23 cellular contexts compared by ENCODE assay signal in the genomic region with DNA sequence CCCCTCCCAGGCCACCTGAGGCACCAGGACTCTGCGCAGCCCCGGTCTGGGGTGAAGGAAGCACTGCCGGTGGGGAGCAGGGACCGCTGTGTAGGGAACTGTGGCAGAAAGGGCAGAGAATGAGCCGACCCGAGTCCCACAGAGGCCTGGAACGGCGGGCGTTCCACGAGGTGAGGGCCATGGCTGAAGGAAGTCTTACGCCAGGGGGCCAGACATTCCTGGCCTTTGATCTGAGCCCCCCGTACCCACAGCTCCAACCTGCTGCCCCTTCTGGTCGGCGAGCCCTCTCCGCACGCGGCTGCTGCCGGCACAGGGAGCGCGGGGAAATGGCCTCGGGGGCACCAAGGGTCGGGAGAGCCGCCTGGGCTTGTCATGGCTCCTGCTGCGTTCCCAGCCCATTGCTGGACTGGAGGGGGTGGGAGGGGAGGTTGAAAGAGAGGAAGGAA. TPM values are rescaled to one million over a fixed set of nuclear protein-coding genes. Genes with fewer than 3 reads are reported as not detected.
A peak's percentile ranks its signal among the peaks of the same experiment; 100 is the strongest.
DNase-seq lines count a peak whose midpoint lies in the region; ATAC-seq, FAIRE-seq and TF ChIP-seq lines count a peak whose summit lies in the region.
"Had no signal": no experiment of that assay in that cellular context is flagged by ENCODE, and none has a peak within 500 bp of the region (broad histone marks: within the 10 kb centered on the region; RNA-seq: fewer than 3 reads in every experiment).

No MANE protein-coding gene starts in this region.

- H4K20me1 ChIP-seq in mammary epithelial cell (ENCODE audit: insufficient read depth, low read length) (no peaks in the 10 kb centered on the region), keratinocyte (ENCODE audit: control insufficient read depth, extremely low read depth, insufficient read depth, low read length) (no peaks in the 10 kb centered on the region)

- H3K27ac ChIP-seq in mammary epithelial cell (ENCODE audit: insufficient read depth, low read depth, low read length) (no peak overlapping the region), breast epithelium (no peak overlapping the region), ascending aorta (no peak overlapping the region), keratinocyte (ENCODE audit: control insufficient read depth, insufficient read depth, low read length) (no peak overlapping the region), upper lobe of left lung (no peak overlapping the region)
- H3K27ac ChIP-seq: foreskin keratinocyte, vagina had no signal

- H3K9me3 ChIP-seq in mammary epithelial cell (replicated peaks; ENCODE audit: insufficient read depth, low read length) (no peaks in the 10 kb centered on the region), breast epithelium (no peaks in the 10 kb centered on the region), ascending aorta (no peaks in the 10 kb centered on the region), keratinocyte (ENCODE audit: control insufficient read depth, low read depth, low read length) (no peaks in the 10 kb centered on the region), upper lobe of left lung (no peaks in the 10 kb centered on the region)
- H3K9me3 ChIP-seq: vagina had no signal

- TF ChIP-seq CTCF in mammary epithelial cell (conservative IDR thresholded peaks at IDR 0.05 in 1 of 2, IDR thresholded peaks at IDR 0.05 in 1 of 2; ENCODE audit: extremely low read depth in 1 of 2, insufficient read depth in 1 of 2, low read depth in 1 of 2, low read length in 2 of 2) (no peak), breast epithelium (IDR thresholded peaks at IDR 0.05) (no peak), ascending aorta (IDR thresholded peaks at IDR 0.05) (no peak), keratinocyte (optimal IDR thresholded peaks at IDR 0.05 in 1 of 3, IDR thresholded peaks at IDR 0.05 in 1 of 3, conservative IDR thresholded peaks at IDR 0.05 in 1 of 3; ENCODE audit: extremely low read depth in 1 of 3, insufficient read depth in 2 of 3, low read length in 3 of 3) (no peak), upper lobe of left lung (IDR thresholded peaks at IDR 0.05) (no peak)

- H3K79me2 ChIP-seq in mammary epithelial cell (ENCODE audit: insufficient read depth, low read length) (no peaks in the 10 kb centered on the region), keratinocyte (ENCODE audit: control insufficient read depth, insufficient read depth, low read length) (no peaks in the 10 kb centered on the region)

- 76% methylated on average over 7 of the region's 24 CpGs for WGBS in mammary epithelial cell (ENCODE audit: low coverage, missing lambda C conversion rate)
- WGBS in upper lobe of left lung, 2 donors: 10 to 11% methylated on average over 20 to 23 of the region's 24 CpGs

- H3K4me1 ChIP-seq in mammary epithelial cell (ENCODE audit: insufficient read depth, low read length) (peaks cover 8% of the 10 kb centered on the region), breast epithelium (peaks cover 0 to 5% of the 10 kb centered on the region in 2 donors), ascending aorta (peaks cover 6 to 8% of the 10 kb centered on the region in 2 donors), keratinocyte (ENCODE audit: control insufficient read depth, extremely low read depth, insufficient read depth, low read length) (peaks cover 29% of the 10 kb centered on the region), upper lobe of left lung (peaks cover 21 to 29% (median 25%) of the 10 kb centered on the region in 4 donors)

- intact Hi-C loops in mammary epithelial cell (cut with micrococcal nuclease) (no loop called here), breast epithelium (cut with DNase I; ENCODE audit: low total_unique reads) (no loop called here), ascending aorta (cut with DNase I) (no loop called here)

- peak in 1 of 2 donors; percentile 14 for ATAC-seq in stimulated activated naive B cell treated with anti-CD40 and anti-IgM and Interleukin-4, amounts not matched to agents 10 μg/mL and 1 μg/mL and 100 μg/mL, for 72 hours (replicated peaks)
- ATAC-seq in HG03097 (IDR thresholded peaks at IDR 0.05; ENCODE audit: low FRiP score, unreplicated experiment) (no peak), upper lobe of left lung (ENCODE audit: low FRiP score in 2 of 2) (no peak)
- ATAC-seq: activated CD8-positive, alpha-beta T cell treated with anti-CD3 and anti-CD28 coated beads for 36 hours; foreskin keratinocyte had no signal

- no peak overlapping the region for H3K27ac Mint-ChIP-seq in stimulated activated naive B cell treated with anti-CD40 and anti-IgM and Interleukin-4, amounts not matched to agents 10 μg/mL and 1 μg/mL and 100 μg/mL, for 72 hours
- H3K27ac Mint-ChIP-seq: activated CD8-positive, alpha-beta T cell treated with anti-CD3 and anti-CD28 coated beads for 36 hours had no signal

- peak overlapping the region; percentile 32 to 83 for H3K4me3 Mint-ChIP-seq in stimulated activated naive B cell treated with anti-CD40 and anti-IgM and Interleukin-4, amounts not matched to agents 10 μg/mL and 1 μg/mL and 100 μg/mL, for 72 hours

- no peak overlapping the region for H3K9ac ChIP-seq in mammary epithelial cell (ENCODE audit: insufficient read depth, low read length)
- no peak overlapping the region for H3K9ac ChIP-seq in keratinocyte (ENCODE audit: control insufficient read depth, extremely low read depth, insufficient read depth, low read length)

- DNase-seq in mammary epithelial cell: no peak
- no peak for DNase-seq in breast epithelium (ENCODE audit: low spot score in 2 of 2)
- DNase-seq in ascending aorta (ENCODE audit: low spot score in 2 of 2): no peak
- no peak for DNase-seq in keratinocyte (ENCODE audit: low read depth, low spot score)
- DNase-seq in stimulated activated naive B cell treated with anti-CD40 and anti-IgM and Interleukin-4, amounts not matched to agents 10 μg/mL and 1 μg/mL and 100 μg/mL, for 72 hours: no peak
- no peak for DNase-seq in H4 (ENCODE audit: low spot score)
- no peak for DNase-seq in upper lobe of left lung
- DNase-seq: activated effector memory CD4-positive, alpha-beta T cell treated with anti-CD3 and anti-CD28 coated beads, Interleukin-2, amount 50 U/mL, for 16 hours; Calu3; foreskin keratinocyte; GF-D8; Karpas-422; kidney; NCI-H446 treated with DMSO at 0.1 percent for 48 hours; stimulated activated CD4-positive, alpha-beta T cell treated with anti-CD3 and anti-CD28 coated beads, Interleukin-4, amount 100 ng/mL, for 4 hours had no signal

- TF ChIP-seq POLR2A in breast epithelium (IDR thresholded peaks at IDR 0.05): no peak
- no peak for TF ChIP-seq POLR2A in upper lobe of left lung (IDR thresholded peaks at IDR 0.05)

- peak overlapping the region; percentile 25 for H3K4me2 ChIP-seq in mammary epithelial cell (ENCODE audit: insufficient read depth, low read depth, low read length)
- peak overlapping the region; percentile 70 for H3K4me2 ChIP-seq in keratinocyte (ENCODE audit: control insufficient read depth, extremely low read depth, insufficient read depth, low read depth, low read length)

- dilution Hi-C loops in mammary epithelial cell (cut with HindIII; ENCODE audit: low sequenced_read_pairs) (no loop called here), keratinocyte (cut with MboI; ENCODE audit: extremely low pct_ligation_motif_present, low sequenced_read_pairs) (no loop called here)

- H3K27me3 ChIP-seq in mammary epithelial cell (ENCODE audit: insufficient read depth, low read length) (no peaks in the 10 kb centered on the region), breast epithelium (peaks cover 0 to 65% of the 10 kb centered on the region in 2 donors), ascending aorta (peaks cover 37% of the 10 kb centered on the region), keratinocyte (ENCODE audit: control insufficient read depth, extremely low read depth, insufficient read depth, low read length) (peaks cover 48% of the 10 kb centered on the region), upper lobe of left lung (peaks cover 4 to 61% (median 39%) of the 10 kb centered on the region in 4 donors)

- H3K9me1 ChIP-seq in keratinocyte (ENCODE audit: control insufficient read depth, extremely low read depth, insufficient read depth, low read length): no peaks in the 10 kb centered on the region

- H3K4me3 ChIP-seq in mammary epithelial cell (replicated peaks in 1 of 3; ENCODE audit: insufficient read depth in 1 of 3, low read depth in 2 of 3, low read length in 3 of 3) (no peak overlapping the region), breast epithelium (no peak overlapping the region), ascending aorta (peak overlapping the region; percentile 37 to 59), keratinocyte (ENCODE audit: control insufficient read depth in 2 of 3, extremely low read depth in 1 of 3, insufficient read depth in 2 of 3, low read depth in 1 of 3, low read length in 3 of 3) (no peak overlapping the region), upper lobe of left lung (no peak overlapping the region)

- FAIRE-seq in keratinocyte (lab: Jason Lieb, UNC): no peak
- FAIRE-seq: endometrium, GM18507, kidney, TTC549 had no signal

- no TSS peak for BruUV-seq in mammary epithelial cell (replicated peaks; lab: Mats Ljungman, UMichigan)

- no peak for TF ChIP-seq EP300 in upper lobe of left lung (IDR thresholded peaks at IDR 0.05)

- H3K27me3 Mint-ChIP-seq in stimulated activated naive B cell treated with anti-CD40 and anti-IgM and Interleukin-4, amounts not matched to agents 10 μg/mL and 1 μg/mL and 100 μg/mL, for 72 hours: peaks cover 66 to 81% of the 10 kb centered on the region in 2 donors

- H3K36me3 Mint-ChIP-seq in stimulated activated naive B cell treated with anti-CD40 and anti-IgM and Interleukin-4, amounts not matched to agents 10 μg/mL and 1 μg/mL and 100 μg/mL, for 72 hours: no peaks in the 10 kb centered on the region

- in situ Hi-C loops in mammary epithelial cell (cut with MboI; ENCODE audit: low sequenced_read_pairs in 2 of 2): no loop called here

- peaks cover 35 to 58% of the 10 kb centered on the region in 2 donors for H3K4me1 Mint-ChIP-seq in stimulated activated naive B cell treated with anti-CD40 and anti-IgM and Interleukin-4, amounts not matched to agents 10 μg/mL and 1 μg/mL and 100 μg/mL, for 72 hours

- H2AFZ ChIP-seq in mammary epithelial cell (ENCODE audit: low read depth, low read length) (peak overlapping the region; percentile 43), keratinocyte (ENCODE audit: control insufficient read depth, low read length) (peak overlapping the region; percentile 56)

- no peaks in the 10 kb centered on the region for H3K9me3 Mint-ChIP-seq in stimulated activated naive B cell treated with anti-CD40 and anti-IgM and Interleukin-4, amounts not matched to agents 10 μg/mL and 1 μg/mL and 100 μg/mL, for 72 hours
- H3K9me3 Mint-ChIP-seq: activated CD8-positive, alpha-beta T cell treated with anti-CD3 and anti-CD28 coated beads for 36 hours had no signal

- H3K36me3 ChIP-seq in mammary epithelial cell (ENCODE audit: insufficient read depth, low read length) (no peaks in the 10 kb centered on the region), breast epithelium (no peaks in the 10 kb centered on the region), ascending aorta (no peaks in the 10 kb centered on the region), keratinocyte (ENCODE audit: control insufficient read depth in 2 of 2, extremely low read depth in 1 of 2, insufficient read depth in 2 of 2, low read length in 2 of 2) (no peaks in the 10 kb centered on the region), upper lobe of left lung (no peaks in the 10 kb centered on the region)
- H3K36me3 ChIP-seq: vagina had no signal

- CTCF ChIA-PET in mammary epithelial cell (lab: Charles Lee; ENCODE audit: low non-redundant PET): no interaction called here

RNA-seq across cellular contexts. Expression of a gene that starts 1.4 kb away (rescaled TPM):
- 1 to 10 TPM; 2.1 to 2.2 TPM for total RNA-seq in mammary epithelial cell
- polyA plus RNA-seq in mammary epithelial cell: 1.5 TPM
- 0.57 TPM for polyA minus RNA-seq in mammary epithelial cell
- total RNA-seq in breast epithelium: 1 to 10 TPM in 2 of 3 donors, under 1 TPM in 1; 0.48 to 2.9 (median 1.6) TPM
- total RNA-seq in ascending aorta: not detected
- 1.9 to 2.8 TPM (median 2.0 TPM) in 3 replicates for polyA plus RNA-seq in keratinocyte
- 1.3 TPM for polyA plus RNA-seq in keratinocyte (2011; ENCODE audit: low read depth)
- polyA plus RNA-seq in keratinocyte (2011; cell fraction: cytosol; rRNA removed): 1.1 and 1.2 TPM in 2 replicates
- polyA plus RNA-seq in keratinocyte (2011; cell fraction: nucleus; rRNA removed): 4.5 and 5.3 TPM in 2 replicates
- 1.2 and 2.1 TPM in 2 replicates for polyA plus RNA-seq in keratinocyte (2012; ENCODE audit: low replicate concordance)
- 1.1 to 2.4 TPM (median 1.8 TPM) in 3 replicates for polyA minus RNA-seq in keratinocyte
- polyA minus RNA-seq in keratinocyte (2011; cell fraction: cytosol; rRNA and poly(A)+ RNA removed): 1.2 TPM
- polyA minus RNA-seq in keratinocyte (2011; cell fraction: nucleus; rRNA and poly(A)+ RNA removed): 1.2 and 2.2 TPM in 2 replicates
- total RNA-seq in H4 (2014; rRNA removed; shearing (Covaris generic)): 3.1 and 3.4 TPM in 2 replicates
- 1 to 10 TPM; 1.1 to 4.6 (median 1.9) TPM for total RNA-seq in upper lobe of left lung

RNA-seq across cellular contexts. Expression of a gene that starts 31.5 kb away (rescaled TPM):
- total RNA-seq in mammary epithelial cell (not detected), breast epithelium (1 to 10 TPM in 2 of 3 donors, not detected in 1; 2.0 to 2.4 TPM), ascending aorta (5.6 TPM), upper lobe of left lung (1 to 10 TPM in 2 of 6 donors, under 1 TPM in 1, not detected in 3; 0.26 to 8.3 (median 1.8) TPM)
- polyA plus RNA-seq in mammary epithelial cell (not detected), keratinocyte (0.12 TPM in 1 of 3 replicates, not detected in the others)
- polyA minus RNA-seq in mammary epithelial cell (not detected), keratinocyte (not detected in 3 replicates)
- not detected for polyA plus RNA-seq in keratinocyte (2011; ENCODE audit: low read depth)
- polyA plus RNA-seq in keratinocyte (2011; cell fraction: cytosol; rRNA removed): not detected in 2 replicates
- not detected in 2 replicates for polyA plus RNA-seq in keratinocyte (2011; cell fraction: nucleus; rRNA removed)
- not detected in 2 replicates for polyA plus RNA-seq in keratinocyte (2012; ENCODE audit: low replicate concordance)
- polyA minus RNA-seq in keratinocyte (2011; cell fraction: cytosol; rRNA and poly(A)+ RNA removed): not detected
- polyA minus RNA-seq in keratinocyte (2011; cell fraction: nucleus; rRNA and poly(A)+ RNA removed): not detected in 2 replicates
- total RNA-seq in H4 (2014; rRNA removed; shearing (Covaris generic)): not detected in 2 replicates
- total RNA-seq: activated CD8-positive, alpha-beta T cell treated with anti-CD3 and anti-CD28 coated beads for 36 hours; Calu3; foreskin keratinocyte; OCI-LY7; SK-MEL-5; vagina had no signal
- polyA plus RNA-seq: foreskin keratinocyte had no signal

Comparison
In these comparisons a context has a peak if more than half of its experiments do, and no peak if none do; other contexts are left out.
1. H3K4me3 ChIP-seq: peak in ascending aorta (2 of 2); none in mammary epithelial cell (0 of 3), breast epithelium (0 of 3), keratinocyte (0 of 3) and upper lobe of left lung (0 of 4).